Comparison of ENCODE assay signal across 8 cellular contexts in the genomic region with DNA sequence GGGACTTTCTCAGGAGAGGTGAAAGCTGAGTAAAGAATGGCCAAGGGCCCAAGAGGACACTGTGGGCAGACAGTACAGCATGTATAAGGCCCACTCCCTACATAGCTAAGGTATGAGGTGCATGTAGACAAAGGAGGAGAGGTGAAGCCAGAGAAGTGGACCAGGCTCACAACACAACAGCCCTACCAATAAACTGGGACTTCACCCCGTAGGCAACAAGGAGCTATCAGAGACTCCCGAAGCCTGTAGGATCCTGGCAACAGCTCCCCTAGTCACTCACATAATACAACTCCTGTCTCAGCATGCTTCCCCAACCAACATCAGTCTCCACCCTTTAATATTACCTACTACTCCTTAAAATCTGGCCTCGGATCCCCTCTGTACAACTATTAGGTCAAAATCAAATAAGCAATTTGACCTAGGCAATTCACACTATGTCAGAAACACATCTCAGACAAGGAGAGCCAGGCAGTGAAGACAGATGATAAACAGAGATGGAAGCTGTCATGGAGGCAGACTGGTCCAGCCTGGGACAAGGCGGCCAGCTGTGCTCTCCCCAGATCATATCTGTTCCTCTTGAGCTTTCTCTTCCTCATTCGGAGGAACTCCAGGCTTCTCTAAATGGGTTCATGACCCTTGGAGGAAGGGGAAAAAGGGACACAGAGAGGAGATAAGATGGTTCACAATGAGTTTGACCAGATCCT. TPM values are rescaled to one million over a fixed set of nuclear protein-coding genes. Genes with fewer than 3 reads are reported as not detected.
DNase-seq lines count a peak whose midpoint lies in the region; ATAC-seq and TF ChIP-seq lines count a peak whose summit lies in the region.

No MANE protein-coding gene starts in this region.

- H3K36me3 Mint-ChIP-seq in activated T-cell treated with anti-CD3 and anti-CD28 coated beads, Interleukin-2, amount 50 U/mL, for 72 hours (ENCODE audit: insufficient read depth in 2 of 2): peaks cover 0 to 2% of the 10 kb centered on the region in 2 donors

- no peak for ATAC-seq in activated T-cell treated with anti-CD3 and anti-CD28 coated beads, Interleukin-2, amount 50 U/mL, for 72 hours (replicated peaks in 1 of 2)
- ATAC-seq in thoracic aorta (ENCODE audit: insufficient number of reproducible peaks, low FRiP score, low read depth): no peak

- no peak overlapping the region for H3K9ac ChIP-seq in iPS-15b (ENCODE audit: low read depth, low read length)

- H3K27me3 ChIP-seq in iPS-15b (ENCODE audit: control insufficient read depth, insufficient read depth, low read length) (no peaks in the 10 kb centered on the region), thoracic aorta (replicated peaks; ENCODE audit: insufficient read depth) (no peaks in the 10 kb centered on the region)

- H3K4me1 ChIP-seq in iPS-15b (ENCODE audit: control insufficient read depth, insufficient read depth, low read length) (peaks cover 6% of the 10 kb centered on the region), thoracic aorta (ENCODE audit: control insufficient read depth in 1 of 2, low read depth in 2 of 2) (peaks cover 5 to 15% of the 10 kb centered on the region in 2 donors)

- H3K4me3 Mint-ChIP-seq in activated T-cell treated with anti-CD3 and anti-CD28 coated beads, Interleukin-2, amount 50 U/mL, for 72 hours: peak overlapping the region; percentile 83 to 91

- no peak for DNase-seq in activated T-cell treated with anti-CD3 and anti-CD28 coated beads, Interleukin-2, amount 50 U/mL, for 72 hours
- no peak for DNase-seq in activated T-cell treated with anti-CD3 and anti-CD28 coated beads, Interleukin-2, amount 50 U/mL, for 48 hours
- no peak for DNase-seq in thoracic aorta (ENCODE audit: low spot score)
- DNase-seq in C1 segment of cervical spinal cord (lab: John Stamatoyannopoulos, UW): no peak
- no peak for DNase-seq in NCI-H82 (lab: John Stamatoyannopoulos, UW)
- DNase-seq in GM13977 (ENCODE audit: low spot score): no peak

- H3K4me1 Mint-ChIP-seq in activated T-cell treated with anti-CD3 and anti-CD28 coated beads, Interleukin-2, amount 50 U/mL, for 72 hours (ENCODE audit: low read depth): peaks cover 24% of the 10 kb centered on the region

- H3K27ac ChIP-seq in VCaP (peak overlapping the region; percentile 80), thoracic aorta (no peak overlapping the region)

- no peak for TF ChIP-seq CTCF in VCaP (conservative IDR thresholded peaks at IDR 0.05)
- no peak for TF ChIP-seq CTCF in thoracic aorta (IDR thresholded peaks at IDR 0.05)
- TF ChIP-seq CTCF in GM13977 (IDR thresholded peaks at IDR 0.05; ENCODE audit: extremely low read depth, insufficient read depth, missing control alignments): no peak

- H3K9me3 ChIP-seq in iPS-15b (ENCODE audit: control insufficient read depth, insufficient read depth, low read length): no peaks in the 10 kb centered on the region
- H3K9me3 ChIP-seq in thoracic aorta: no peaks in the 10 kb centered on the region

- peak overlapping the region; percentile 15 for H3K27ac Mint-ChIP-seq in activated T-cell treated with anti-CD3 and anti-CD28 coated beads, Interleukin-2, amount 50 U/mL, for 72 hours

- H3K36me3 ChIP-seq in iPS-15b (ENCODE audit: control insufficient read depth, insufficient read depth, low read length) (no peaks in the 10 kb centered on the region), thoracic aorta (no peaks in the 10 kb centered on the region)

- H3K27me3 Mint-ChIP-seq in activated T-cell treated with anti-CD3 and anti-CD28 coated beads, Interleukin-2, amount 50 U/mL, for 72 hours (ENCODE audit: low read depth): no peaks in the 10 kb centered on the region

- no peaks in the 10 kb centered on the region for H3K9me3 Mint-ChIP-seq in activated T-cell treated with anti-CD3 and anti-CD28 coated beads, Interleukin-2, amount 50 U/mL, for 72 hours

- in situ Hi-C loops in GM13977 (cut with MboI; ENCODE audit: low pct_unique_long_range_greater_than_20kb, low sequenced_read_pairs, unreplicated experiment): loop anchor here (5.0 to 10.0 kb wide), 2 partner anchors 253 to 585 kb away; partner anchors contain the start of gene FAM43A

- H3K4me3 ChIP-seq in iPS-15b (ENCODE audit: low read depth, low read length) (peak overlapping the region; percentile 90), thoracic aorta (peak overlapping the region; percentile 94)

RNA-seq across cellular contexts. Expression of gene XXYLT1, which starts 1.4 kb away (rescaled TPM):
- 1 to 10 TPM; 6.2 to 6.6 TPM for total RNA-seq in activated T-cell treated with anti-CD3 and anti-CD28 coated beads, Interleukin-2, amount 50 U/mL, for 72 hours
- total RNA-seq in thoracic aorta: 10 to 100 TPM; 17.7 to 21.2 TPM
